ENCODE assay signal across 8 cellular contexts in the genomic region with DNA sequence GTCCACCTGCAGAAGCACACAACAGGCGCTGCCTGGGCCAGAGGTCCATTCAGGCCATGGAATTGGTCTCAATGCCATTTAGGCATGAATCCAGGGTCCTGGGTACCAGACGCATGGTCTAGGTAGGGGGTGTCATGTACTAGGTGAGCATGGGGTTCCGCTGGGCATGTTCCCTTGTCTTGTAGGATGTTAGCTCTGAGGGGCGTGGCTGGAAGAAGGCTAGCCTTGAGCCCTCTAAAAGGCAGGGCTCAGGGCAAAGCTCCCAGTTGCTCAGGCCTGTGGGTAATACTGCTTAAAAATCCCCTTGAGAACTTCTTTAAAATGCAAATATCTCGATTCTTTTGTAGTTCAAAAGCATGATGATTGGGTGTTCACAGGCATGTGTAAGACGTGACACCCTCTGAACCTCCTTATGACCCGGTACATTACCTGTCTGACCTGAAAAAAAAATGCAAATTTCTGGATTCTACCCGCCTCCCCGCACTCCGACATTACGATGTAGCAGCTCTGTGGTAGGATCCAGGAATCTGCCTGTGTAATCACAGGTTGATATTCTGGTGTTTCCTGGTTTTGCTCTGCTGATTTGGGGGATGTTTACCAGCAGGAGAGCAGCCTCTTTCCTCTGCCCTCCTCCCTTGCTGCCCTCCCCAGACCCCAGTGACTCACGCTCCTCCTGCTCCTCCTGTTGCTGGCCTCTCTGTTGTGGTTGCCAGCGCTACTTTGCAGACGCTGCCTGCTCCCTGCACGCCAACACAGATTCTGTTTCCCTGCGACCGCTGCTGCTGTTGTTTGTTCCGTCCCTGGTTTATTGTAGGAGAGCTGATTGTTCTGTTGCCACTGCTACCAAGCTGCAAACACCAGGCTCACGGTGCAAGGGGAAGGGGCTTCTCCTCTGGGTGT. TPM values are rescaled to one million over a fixed set of nuclear protein-coding genes. Genes with fewer than 3 reads are reported as not detected.
DNase-seq lines count a peak whose midpoint lies in the region; ATAC-seq and TF ChIP-seq lines count a peak whose summit lies in the region.

No MANE protein-coding gene starts in this region.

- H3K9me3 Mint-ChIP-seq in activated naive CD4-positive, alpha-beta T cell treated with anti-CD3 and anti-CD28 coated beads, Interleukin-2, amount 50 U/mL, for 72 hours: peaks cover 0 to 3% of the 10 kb centered on the region in 2 donors

- TSS peak; percentile 80 for BruUV-seq in Panc1 (replicated peaks; lab: Mats Ljungman, UMichigan)

- 29 to 30% methylated on average over 19 of the region's 19 CpGs for WGBS in tibial nerve, 2 donors

- POLR2A ChIA-PET in AG04449 (lab: Yijun Ruan, JAX): interaction anchor here (0.8 to 1.1 kb wide), 2 partner anchors 162 to 165 kb away, joined by 3 to 5 read pairs; a partner anchor contains a TSS
- POLR2A ChIA-PET in Panc1 (lab: Charles Lee): interaction anchor here (0.7 to 1.6 kb wide), 5 partner anchors 50 to 176 kb away, joined by 3 to 5 read pairs (median 4); a partner anchor contains a TSS

- no peak for TF ChIP-seq CTCF in AG04449 (IDR thresholded peaks at IDR 0.05; ENCODE audit: insufficient read depth, low read length, missing control alignments)
- no peak for TF ChIP-seq CTCF in Panc1 (IDR thresholded peaks at IDR 0.05)
- no peak for TF ChIP-seq CTCF in cardiac muscle cell (IDR thresholded peaks at IDR 0.05; ENCODE audit: low read depth, low read length)
- no peak for TF ChIP-seq CTCF in tibial nerve (IDR thresholded peaks at IDR 0.05)

- intact Hi-C loops in Panc1 (cut with micrococcal nuclease; ENCODE audit: unreplicated experiment): loop anchor here (5.0 kb wide), 2 partner anchors 65 to 165 kb away; no protein-coding TSS in a partner anchor
- intact Hi-C loops in posterior cingulate gyrus (cut with DNase I): no loop called here

- in situ Hi-C loops in Panc1 (cut with HindIII; ENCODE audit: low pct_unique_long_range_greater_than_20kb, low sequenced_read_pairs): no loop called here

- peak overlapping the region; percentile 93 to 98 for H3K27ac Mint-ChIP-seq in activated naive CD4-positive, alpha-beta T cell treated with anti-CD3 and anti-CD28 coated beads, Interleukin-2, amount 50 U/mL, for 72 hours

- CTCF ChIA-PET in AG04449 (lab: Yijun Ruan, JAX) (interaction anchor here (0.8 to 1.3 kb wide), 4 partner anchors 10 to 162 kb away, joined by 3 read pairs; no protein-coding TSS in a partner anchor), Panc1 (lab: Charles Lee) (no interaction called here)

- H3K36me3 ChIP-seq in Panc1 (ENCODE audit: control insufficient read depth, insufficient read depth, low read length): no peaks in the 10 kb centered on the region
- no peaks in the 10 kb centered on the region for H3K36me3 ChIP-seq in cardiac muscle cell
- no peaks in the 10 kb centered on the region for H3K36me3 ChIP-seq in tibial nerve

- H3K4me3 ChIP-seq in AG04449 (ENCODE audit: low read depth, low read length) (peak overlapping the region; percentile 49), Panc1 (ENCODE audit: low read depth in 2 of 2, low read length in 2 of 2) (peak overlapping the region; percentile 18 to 43), cardiac muscle cell (no peak overlapping the region), tibial nerve (peak overlapping the region; percentile 2 to 23 (median 22))

- TF ChIP-seq EP300 in tibial nerve (IDR thresholded peaks at IDR 0.05): peak in 1 of 2 donors; percentile 91

- H3K27me3 ChIP-seq in Panc1 (ENCODE audit: control insufficient read depth, insufficient read depth, low read length) (no peaks in the 10 kb centered on the region), cardiac muscle cell (no peaks in the 10 kb centered on the region), tibial nerve (no peaks in the 10 kb centered on the region)

- no peaks in the 10 kb centered on the region for H3K9me3 ChIP-seq in Panc1 (ENCODE audit: control insufficient read depth, insufficient read depth, low read depth, low read length)
- no peaks in the 10 kb centered on the region for H3K9me3 ChIP-seq in cardiac muscle cell (ENCODE audit: low read depth)
- peaks cover 0 to 6% (median 2%) of the 10 kb centered on the region in 4 donors for H3K9me3 ChIP-seq in tibial nerve

- TF ChIP-seq POLR2A in tibial nerve (IDR thresholded peaks at IDR 0.05): peak in 1 of 2 donors; percentile 57

- DNase-seq in AG04449 (ENCODE audit: low read depth, low spot score): peak; percentile 50
- no peak for DNase-seq in Panc1 (ENCODE audit: low read depth, low spot score)
- peak; percentile 78 to 81 for DNase-seq in activated naive CD4-positive, alpha-beta T cell treated with anti-CD3 and anti-CD28 coated beads, Interleukin-2, amount 50 U/mL, for 72 hours (ENCODE audit: low spot score in 2 of 2)
- DNase-seq in cardiac muscle cell (ENCODE audit: low read depth in 1 of 2, low spot score in 1 of 2): peak; percentile 23 to 94
- peak; percentile 45 to 96 (median 65) for DNase-seq in posterior cingulate gyrus
- DNase-seq in tibial nerve (ENCODE audit: low spot score in 2 of 2): peak; percentile 57 to 65

- H3K27ac ChIP-seq in Panc1 (ENCODE audit: low read length): peak overlapping the region; percentile 94
- no peak overlapping the region for H3K27ac ChIP-seq in cardiac muscle cell
- peak overlapping the region; percentile 47 to 92 (median 76) for H3K27ac ChIP-seq in tibial nerve

- peaks cover 0 to 6% of the 10 kb centered on the region in 2 donors for H3K36me3 Mint-ChIP-seq in activated naive CD4-positive, alpha-beta T cell treated with anti-CD3 and anti-CD28 coated beads, Interleukin-2, amount 50 U/mL, for 72 hours

- ATAC-seq in GM18858 (IDR thresholded peaks at IDR 0.05; ENCODE audit: unreplicated experiment): peak; percentile 69
- ATAC-seq in HG03045 (IDR thresholded peaks at IDR 0.05; ENCODE audit: unreplicated experiment): peak; percentile 77
- ATAC-seq in Panc1: peak; percentile 90
- peak; percentile 92 for ATAC-seq in activated naive CD4-positive, alpha-beta T cell treated with anti-CD3 and anti-CD28 coated beads, Interleukin-2, amount 50 U/mL, for 72 hours

- H3K4me1 ChIP-seq in Panc1 (ENCODE audit: control insufficient read depth, insufficient read depth, low read length): peaks cover 47% of the 10 kb centered on the region
- H3K4me1 ChIP-seq in cardiac muscle cell (ENCODE audit: low read depth): no peaks in the 10 kb centered on the region
- H3K4me1 ChIP-seq in tibial nerve: peaks cover 0 to 36% (median 19%) of the 10 kb centered on the region in 4 donors

RNA-seq across cellular contexts. Expression of a gene that starts 5.7 kb away (rescaled TPM):
- 0.36 TPM for total RNA-seq in Panc1 (2021; ENCODE audit: unreplicated experiment)
- 0.59 TPM for polyA plus RNA-seq in Panc1 (2012; ENCODE audit: insufficient read length)
- not detected for total RNA-seq in activated naive CD4-positive, alpha-beta T cell treated with anti-CD3 and anti-CD28 coated beads, Interleukin-2, amount 50 U/mL, for 72 hours
- total RNA-seq in cardiac muscle cell: not detected in 2 replicates
- not detected in 2 replicates for polyA plus RNA-seq in cardiac muscle cell
- 1 to 10 TPM in 1 of 4 donors, under 1 TPM in 2, not detected in 1; 0.30 to 2.3 (median 0.44) TPM for total RNA-seq in tibial nerve
